1 cellular context compared by ENCODE assay signal in genomic region chr15:65049418-65049840, GRCh38.
TF ChIP-seq lines count a peak whose summit lies in the region.

No MANE protein-coding gene starts in this region.

TF ChIP-seq in K562, 482 proteins besides CTCF, POLR2A, EP300 and RAD21 (continued from another document and continues in another):
- TF ChIP-seq, protein P1, sequence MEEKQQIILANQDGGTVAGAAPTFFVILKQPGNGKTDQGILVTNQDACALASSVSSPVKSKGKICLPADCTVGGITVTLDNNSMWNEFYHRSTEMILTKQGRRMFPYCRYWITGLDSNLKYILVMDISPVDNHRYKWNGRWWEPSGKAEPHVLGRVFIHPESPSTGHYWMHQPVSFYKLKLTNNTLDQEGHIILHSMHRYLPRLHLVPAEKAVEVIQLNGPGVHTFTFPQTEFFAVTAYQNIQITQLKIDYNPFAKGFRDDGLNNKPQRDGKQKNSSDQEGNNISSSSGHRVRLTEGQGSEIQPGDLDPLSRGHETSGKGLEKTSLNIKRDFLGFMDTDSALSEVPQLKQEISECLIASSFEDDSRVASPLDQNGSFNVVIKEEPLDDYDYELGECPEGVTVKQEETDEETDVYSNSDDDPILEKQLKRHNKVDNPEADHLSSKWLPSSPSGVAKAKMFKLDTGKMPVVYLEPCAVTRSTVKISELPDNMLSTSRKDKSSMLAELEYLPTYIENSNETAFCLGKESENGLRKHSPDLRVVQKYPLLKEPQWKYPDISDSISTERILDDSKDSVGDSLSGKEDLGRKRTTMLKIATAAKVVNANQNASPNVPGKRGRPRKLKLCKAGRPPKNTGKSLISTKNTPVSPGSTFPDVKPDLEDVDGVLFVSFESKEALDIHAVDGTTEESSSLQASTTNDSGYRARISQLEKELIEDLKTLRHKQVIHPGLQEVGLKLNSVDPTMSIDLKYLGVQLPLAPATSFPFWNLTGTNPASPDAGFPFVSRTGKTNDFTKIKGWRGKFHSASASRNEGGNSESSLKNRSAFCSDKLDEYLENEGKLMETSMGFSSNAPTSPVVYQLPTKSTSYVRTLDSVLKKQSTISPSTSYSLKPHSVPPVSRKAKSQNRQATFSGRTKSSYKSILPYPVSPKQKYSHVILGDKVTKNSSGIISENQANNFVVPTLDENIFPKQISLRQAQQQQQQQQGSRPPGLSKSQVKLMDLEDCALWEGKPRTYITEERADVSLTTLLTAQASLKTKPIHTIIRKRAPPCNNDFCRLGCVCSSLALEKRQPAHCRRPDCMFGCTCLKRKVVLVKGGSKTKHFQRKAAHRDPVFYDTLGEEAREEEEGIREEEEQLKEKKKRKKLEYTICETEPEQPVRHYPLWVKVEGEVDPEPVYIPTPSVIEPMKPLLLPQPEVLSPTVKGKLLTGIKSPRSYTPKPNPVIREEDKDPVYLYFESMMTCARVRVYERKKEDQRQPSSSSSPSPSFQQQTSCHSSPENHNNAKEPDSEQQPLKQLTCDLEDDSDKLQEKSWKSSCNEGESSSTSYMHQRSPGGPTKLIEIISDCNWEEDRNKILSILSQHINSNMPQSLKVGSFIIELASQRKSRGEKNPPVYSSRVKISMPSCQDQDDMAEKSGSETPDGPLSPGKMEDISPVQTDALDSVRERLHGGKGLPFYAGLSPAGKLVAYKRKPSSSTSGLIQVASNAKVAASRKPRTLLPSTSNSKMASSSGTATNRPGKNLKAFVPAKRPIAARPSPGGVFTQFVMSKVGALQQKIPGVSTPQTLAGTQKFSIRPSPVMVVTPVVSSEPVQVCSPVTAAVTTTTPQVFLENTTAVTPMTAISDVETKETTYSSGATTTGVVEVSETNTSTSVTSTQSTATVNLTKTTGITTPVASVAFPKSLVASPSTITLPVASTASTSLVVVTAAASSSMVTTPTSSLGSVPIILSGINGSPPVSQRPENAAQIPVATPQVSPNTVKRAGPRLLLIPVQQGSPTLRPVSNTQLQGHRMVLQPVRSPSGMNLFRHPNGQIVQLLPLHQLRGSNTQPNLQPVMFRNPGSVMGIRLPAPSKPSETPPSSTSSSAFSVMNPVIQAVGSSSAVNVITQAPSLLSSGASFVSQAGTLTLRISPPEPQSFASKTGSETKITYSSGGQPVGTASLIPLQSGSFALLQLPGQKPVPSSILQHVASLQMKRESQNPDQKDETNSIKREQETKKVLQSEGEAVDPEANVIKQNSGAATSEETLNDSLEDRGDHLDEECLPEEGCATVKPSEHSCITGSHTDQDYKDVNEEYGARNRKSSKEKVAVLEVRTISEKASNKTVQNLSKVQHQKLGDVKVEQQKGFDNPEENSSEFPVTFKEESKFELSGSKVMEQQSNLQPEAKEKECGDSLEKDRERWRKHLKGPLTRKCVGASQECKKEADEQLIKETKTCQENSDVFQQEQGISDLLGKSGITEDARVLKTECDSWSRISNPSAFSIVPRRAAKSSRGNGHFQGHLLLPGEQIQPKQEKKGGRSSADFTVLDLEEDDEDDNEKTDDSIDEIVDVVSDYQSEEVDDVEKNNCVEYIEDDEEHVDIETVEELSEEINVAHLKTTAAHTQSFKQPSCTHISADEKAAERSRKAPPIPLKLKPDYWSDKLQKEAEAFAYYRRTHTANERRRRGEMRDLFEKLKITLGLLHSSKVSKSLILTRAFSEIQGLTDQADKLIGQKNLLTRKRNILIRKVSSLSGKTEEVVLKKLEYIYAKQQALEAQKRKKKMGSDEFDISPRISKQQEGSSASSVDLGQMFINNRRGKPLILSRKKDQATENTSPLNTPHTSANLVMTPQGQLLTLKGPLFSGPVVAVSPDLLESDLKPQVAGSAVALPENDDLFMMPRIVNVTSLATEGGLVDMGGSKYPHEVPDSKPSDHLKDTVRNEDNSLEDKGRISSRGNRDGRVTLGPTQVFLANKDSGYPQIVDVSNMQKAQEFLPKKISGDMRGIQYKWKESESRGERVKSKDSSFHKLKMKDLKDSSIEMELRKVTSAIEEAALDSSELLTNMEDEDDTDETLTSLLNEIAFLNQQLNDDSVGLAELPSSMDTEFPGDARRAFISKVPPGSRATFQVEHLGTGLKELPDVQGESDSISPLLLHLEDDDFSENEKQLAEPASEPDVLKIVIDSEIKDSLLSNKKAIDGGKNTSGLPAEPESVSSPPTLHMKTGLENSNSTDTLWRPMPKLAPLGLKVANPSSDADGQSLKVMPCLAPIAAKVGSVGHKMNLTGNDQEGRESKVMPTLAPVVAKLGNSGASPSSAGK (IDR thresholded peaks at IDR 0.05), result peak; percentile 63
- TF ChIP-seq CLOCK (CRISPR knock-in tag; IDR thresholded peaks at IDR 0.05; ENCODE audit: borderline replicate concordance) (no peak), CCNT2 (IDR thresholded peaks at IDR 0.05; ENCODE audit: borderline replicate concordance, extremely low read depth, insufficient read length, low read depth, low read length) (no peak), ZNF134 (CRISPR knock-in tag; conservative IDR thresholded peaks at IDR 0.05) (no peak), ZBTB49 (CRISPR knock-in tag; IDR thresholded peaks at IDR 0.05; ENCODE audit: borderline replicate concordance) (no peak), HMG20A (CRISPR knock-in tag; conservative IDR thresholded peaks at IDR 0.05) (no peak), TCF3 (CRISPR knock-in tag; IDR thresholded peaks at IDR 0.05) (no peak), SAP30 (IDR thresholded peaks at IDR 0.05; ENCODE audit: borderline replicate concordance, insufficient read depth, low read depth, low read length, poor library complexity, severe bottlenecking) (peak; percentile 47), ZNF655 (CRISPR knock-in tag; IDR thresholded peaks at IDR 0.05) (no peak), SP2 (IDR thresholded peaks at IDR 0.05; ENCODE audit: extremely low read depth, low read depth, low read length, poor library complexity, severe bottlenecking) (peak; percentile 42), DPF2 (IDR thresholded peaks at IDR 0.05) (no peak), ELF1 (tag; IDR thresholded peaks at IDR 0.05) (no peak), ATF2 (CRISPR knock-in tag; IDR thresholded peaks at IDR 0.05) (no peak), ELK3 (CRISPR knock-in tag; IDR thresholded peaks at IDR 0.05) (no peak), POU5F1 (IDR thresholded peaks at IDR 0.05; ENCODE audit: borderline replicate concordance, low read depth, low read length, partially characterized antibody) (no peak), ZNF217 (CRISPR knock-in tag; IDR thresholded peaks at IDR 0.05) (no peak), SIN3A (IDR thresholded peaks at IDR 0.05; ENCODE audit: borderline replicate concordance in 2 of 2, control insufficient read depth in 1 of 2, low read depth in 2 of 2, low read length in 2 of 2) (peak in 1 of 2 experiments; percentile 67; a peak in 1 of 4 replicates), ARNT (IDR thresholded peaks at IDR 0.05) (no peak), MLX (CRISPR knock-in tag; conservative IDR thresholded peaks at IDR 0.05) (no peak), ZNF316 (IDR thresholded peaks at IDR 0.05) (no peak), GATA2 (CRISPR knock-in tag; IDR thresholded peaks at IDR 0.05) (no peak), ZNF644 (tag; IDR thresholded peaks at IDR 0.05; ENCODE audit: low read depth) (no peak), ZNF12 (CRISPR knock-in tag; IDR thresholded peaks at IDR 0.05) (no peak), MTA2 (IDR thresholded peaks at IDR 0.05; ENCODE audit: low read depth) (no peak), ZNF77 (CRISPR knock-in tag; IDR thresholded peaks at IDR 0.05) (no peak), ZNF778 (CRISPR knock-in tag; IDR thresholded peaks at IDR 0.05) (no peak), MTF1 (CRISPR knock-in tag; IDR thresholded peaks at IDR 0.05; ENCODE audit: borderline replicate concordance) (no peak), SMAD2 (IDR thresholded peaks at IDR 0.05; ENCODE audit: low read depth, low read length) (no peak), USF1 (CRISPR knock-in tag; IDR thresholded peaks at IDR 0.05) (peak; percentile 97), BACH1 (tag; IDR thresholded peaks at IDR 0.05) (no peak), RAD51 (IDR thresholded peaks at IDR 0.05; ENCODE audit: borderline replicate concordance, low read depth) (peak; percentile 80)
- TF ChIP-seq, protein P2, sequence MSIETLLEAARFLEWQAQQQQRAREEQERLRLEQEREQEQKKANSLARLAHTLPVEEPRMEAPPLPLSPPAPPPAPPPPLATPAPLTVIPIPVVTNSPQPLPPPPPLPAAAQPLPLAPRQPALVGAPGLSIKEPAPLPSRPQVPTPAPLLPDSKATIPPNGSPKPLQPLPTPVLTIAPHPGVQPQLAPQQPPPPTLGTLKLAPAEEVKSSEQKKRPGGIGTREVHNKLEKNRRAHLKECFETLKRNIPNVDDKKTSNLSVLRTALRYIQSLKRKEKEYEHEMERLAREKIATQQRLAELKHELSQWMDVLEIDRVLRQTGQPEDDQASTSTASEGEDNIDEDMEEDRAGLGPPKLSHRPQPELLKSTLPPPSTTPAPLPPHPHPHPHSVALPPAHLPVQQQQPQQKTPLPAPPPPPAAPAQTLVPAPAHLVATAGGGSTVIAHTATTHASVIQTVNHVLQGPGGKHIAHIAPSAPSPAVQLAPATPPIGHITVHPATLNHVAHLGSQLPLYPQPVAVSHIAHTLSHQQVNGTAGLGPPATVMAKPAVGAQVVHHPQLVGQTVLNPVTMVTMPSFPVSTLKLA (conservative IDR thresholded peaks at IDR 0.05), result peak; percentile 83 to 91
- TF ChIP-seq, protein P3, sequence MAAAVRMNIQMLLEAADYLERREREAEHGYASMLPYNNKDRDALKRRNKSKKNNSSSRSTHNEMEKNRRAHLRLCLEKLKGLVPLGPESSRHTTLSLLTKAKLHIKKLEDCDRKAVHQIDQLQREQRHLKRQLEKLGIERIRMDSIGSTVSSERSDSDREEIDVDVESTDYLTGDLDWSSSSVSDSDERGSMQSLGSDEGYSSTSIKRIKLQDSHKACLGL (CRISPR knock-in tag; IDR thresholded peaks at IDR 0.05; ENCODE audit: borderline replicate concordance, poor library complexity, severe bottlenecking), result no peak
